8 cellular contexts compared by ENCODE assay signal in the genomic region with DNA sequence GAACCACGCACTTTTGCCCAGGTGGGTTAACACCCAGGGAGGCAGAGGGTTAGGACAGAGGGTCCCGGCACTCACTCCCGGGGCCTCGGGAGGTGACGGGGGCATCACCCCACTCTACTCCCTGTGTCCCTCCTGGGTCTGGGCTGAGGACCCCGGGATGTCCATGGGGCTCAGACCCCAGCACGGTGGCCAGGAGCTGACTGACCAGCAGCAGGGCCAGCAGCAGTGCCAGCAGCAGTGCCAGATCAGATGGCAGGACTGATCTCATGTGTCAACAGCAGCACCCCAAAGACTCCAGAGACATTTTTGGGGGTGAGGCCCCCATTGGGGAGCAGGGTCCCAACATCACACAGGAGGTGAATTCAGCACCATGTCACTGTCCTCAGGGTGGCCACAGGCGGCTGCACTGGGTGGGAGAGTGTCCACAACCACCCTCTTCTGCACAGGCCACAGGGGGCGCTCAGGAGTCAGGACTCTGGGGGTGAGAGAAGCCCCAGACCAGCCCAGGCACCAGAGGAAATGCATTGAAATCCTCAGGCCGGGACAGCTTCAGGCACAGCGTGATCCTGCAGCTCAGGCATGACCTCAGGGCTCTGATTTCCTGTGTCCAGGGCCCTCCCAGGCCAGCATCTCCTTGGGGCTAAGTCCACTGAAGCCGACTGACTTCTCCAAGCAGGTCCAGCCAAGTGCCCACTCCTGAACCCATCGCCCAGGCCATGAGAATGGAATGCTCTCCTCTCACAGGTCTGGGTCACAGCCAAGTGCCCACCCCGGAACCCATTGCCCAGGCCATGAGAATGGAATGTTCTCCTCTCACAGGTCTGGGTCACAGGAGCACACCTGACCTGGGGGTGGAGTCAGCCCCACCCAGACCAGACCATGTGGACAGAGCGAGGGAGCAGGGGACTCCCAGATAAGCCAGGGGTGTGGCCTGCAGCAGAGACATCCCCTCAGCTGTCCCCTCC.
DNase-seq lines count a peak whose midpoint lies in the region; ATAC-seq and TF ChIP-seq lines count a peak whose summit lies in the region.
"Not testable (repeated sequence)": the region's sequence is repeated elsewhere in the genome, so short reads cannot be mapped to it uniquely, and the experiment has no call there.

No MANE protein-coding gene starts in this region.

- H3K27me3 Mint-ChIP-seq in HFFc6 (ENCODE audit: insufficient read depth): peaks cover 12% of the 10 kb centered on the region
- H3K27me3 Mint-ChIP-seq in neural progenitor cell (ENCODE audit: insufficient read depth, low read depth): peaks cover 14% of the 10 kb centered on the region

- H3K4me3 Mint-ChIP-seq in HFFc6, neural progenitor cell: not testable (repeated sequence)

- not testable (repeated sequence) for H3K36me3 ChIP-seq in BE2C; OCI-LY3 (replicated peaks; ENCODE audit: low read depth, low read length); neural progenitor cell; upper lobe of right lung

- H3K9me3 Mint-ChIP-seq in HFFc6, neural progenitor cell: not testable (repeated sequence)

- H3K4me1 ChIP-seq in BE2C; OCI-LY3 (ENCODE audit: low read length); upper lobe of right lung: not testable (repeated sequence)
- peaks cover 27% of the 10 kb centered on the region for H3K4me1 ChIP-seq in neural progenitor cell

- H3K4me3 ChIP-seq in BE2C (ENCODE audit: low read depth, low read length); OCI-LY3 (ENCODE audit: low read length); epithelial cell of proximal tubule (ENCODE audit: low read depth, low read length); neural progenitor cell; upper lobe of right lung: not testable (repeated sequence)

- H3K9me3 ChIP-seq in BE2C; OCI-LY3 (ENCODE audit: insufficient read depth, low read length); neural progenitor cell (ENCODE audit: low read depth); upper lobe of right lung: not testable (repeated sequence)

- not testable (repeated sequence) for H4K20me1 ChIP-seq in OCI-LY3 (ENCODE audit: insufficient read depth, low read length); neural progenitor cell (ENCODE audit: low read depth)

- not testable (repeated sequence) for H3K9ac ChIP-seq in OCI-LY3 (ENCODE audit: low read length); neural progenitor cell

- not testable (repeated sequence) for H2AFZ ChIP-seq in OCI-LY3 (ENCODE audit: low read depth, low read length); neural progenitor cell (replicated peaks)

- not testable (repeated sequence) for DNase-seq in BE2C; HFFc6; epithelial cell of proximal tubule (ENCODE audit: low read depth); neural progenitor cell (ENCODE audit: low spot score); upper lobe of right lung

- H3K79me2 ChIP-seq in OCI-LY3 (ENCODE audit: low read length); neural progenitor cell (ENCODE audit: low read depth): not testable (repeated sequence)

- peak; percentile 48 for ATAC-seq in upper lobe of right lung

- intact Hi-C loops in upper lobe of right lung (cut with DNase I): not testable (repeated sequence)

- TF ChIP-seq CTCF in BE2C (IDR thresholded peaks at IDR 0.05; ENCODE audit: low read depth, low read length) (peak; percentile 9; the same call in 1 of the 2 replicates), GM12872 (IDR thresholded peaks at IDR 0.05; ENCODE audit: insufficient read depth, low read depth, low read length) (peak; percentile 45; the same call in 2 of the 3 replicates), HFFc6 (IDR thresholded peaks at IDR 0.05) (peak; percentile 26; the same call in 1 of the 2 replicates), OCI-LY3 (IDR thresholded peaks at IDR 0.05; ENCODE audit: low read depth, low read length) (0 out of 2 replicates have a peak, but pooled peaks have one; percentile 21), epithelial cell of proximal tubule (conservative IDR thresholded peaks at IDR 0.05; ENCODE audit: low read depth, low read length) (peak; percentile 11), neural progenitor cell (IDR thresholded peaks at IDR 0.05) (peak; percentile 19), upper lobe of right lung (IDR thresholded peaks at IDR 0.05) (peak; percentile 9)

- not testable (repeated sequence) for H3K27ac Mint-ChIP-seq in HFFc6, neural progenitor cell

- H3K4me1 Mint-ChIP-seq in HFFc6 (ENCODE audit: low read depth): not testable (repeated sequence)
- peaks cover 20% of the 10 kb centered on the region for H3K4me1 Mint-ChIP-seq in neural progenitor cell

- H3F3A ChIP-seq in neural progenitor cell (ENCODE audit: low read depth): peaks cover 15% of the 10 kb centered on the region

- not testable (repeated sequence) for H3K27me3 ChIP-seq in BE2C; OCI-LY3 (ENCODE audit: low read depth, low read length); upper lobe of right lung
- peaks cover 30% of the 10 kb centered on the region for H3K27me3 ChIP-seq in neural progenitor cell

- H3K36me3 Mint-ChIP-seq in HFFc6 (ENCODE audit: low read depth); neural progenitor cell: not testable (repeated sequence)

- not testable (repeated sequence) for H3K4me2 ChIP-seq in OCI-LY3 (ENCODE audit: low read length); neural progenitor cell

- H3K27ac ChIP-seq in OCI-LY3 (ENCODE audit: low read length); neural progenitor cell; upper lobe of right lung: not testable (repeated sequence)
- peak overlapping the region; percentile 5 for H3K27ac ChIP-seq in angular gyrus (ENCODE audit: low read depth, low read length)
